In the genomic region with DNA sequence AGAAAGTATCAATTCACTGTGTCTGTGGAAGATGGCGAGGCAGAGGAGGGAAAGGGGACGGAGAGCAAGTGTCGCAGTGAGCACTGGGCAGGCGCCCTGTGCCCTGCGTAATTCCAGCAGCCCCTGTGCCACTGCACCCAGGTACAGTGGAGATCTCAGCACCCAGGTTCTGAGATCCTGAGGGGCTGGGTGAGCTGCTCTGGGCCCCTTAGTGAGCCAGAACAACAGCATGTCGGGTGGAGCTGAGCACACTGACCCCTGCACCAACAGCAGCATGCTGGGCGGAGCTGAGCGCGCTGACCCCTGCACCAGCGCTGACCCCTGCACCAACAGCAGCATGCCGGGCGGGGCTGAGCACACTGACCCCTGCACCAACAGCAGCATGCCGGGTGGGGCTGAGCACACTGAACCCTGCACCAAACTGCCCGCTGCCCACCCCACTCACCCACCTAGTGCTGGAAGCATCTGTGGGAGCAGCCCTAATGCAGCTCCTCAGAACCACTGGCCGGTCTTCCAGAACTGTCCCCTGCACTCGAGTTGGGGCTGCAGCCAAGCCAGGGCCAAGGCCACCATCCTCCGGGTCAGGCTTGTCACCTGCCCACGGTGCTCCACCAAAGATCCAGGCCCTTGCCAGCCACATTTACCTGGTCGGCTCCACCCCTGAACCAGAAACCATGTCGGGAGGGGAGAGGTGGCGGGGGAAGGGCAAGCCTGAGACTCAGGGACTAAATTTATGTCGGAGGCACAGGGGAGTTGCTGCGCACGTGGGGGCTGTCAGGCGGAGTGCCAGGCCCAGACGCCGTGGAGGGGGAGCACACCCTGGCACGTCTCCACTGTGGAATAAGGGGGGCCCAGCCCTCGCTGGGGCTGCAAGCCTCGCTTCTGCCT, we compare ENCODE assay signal across 10 cellular contexts.
DNase-seq lines count a peak whose midpoint lies in the region; ATAC-seq, FAIRE-seq and TF ChIP-seq lines count a peak whose summit lies in the region.
"Had no signal": no experiment of that assay in that cellular context is flagged by ENCODE, and none has a peak within 500 bp of the region (broad histone marks: within the 10 kb centered on the region; RNA-seq: fewer than 3 reads in every experiment).

No MANE protein-coding gene starts in this region.

- BruUV-seq in HepG2 (replicated peaks; lab: Mats Ljungman, UMichigan) = no TSS peak

- H3K4me1 ChIP-seq in astrocyte (ENCODE audit: insufficient read depth, low read length) (peaks cover 23% of the 10 kb centered on the region), HepG2 (ENCODE audit: insufficient read depth, low read length) (peaks cover 73% of the 10 kb centered on the region), smooth muscle cell (ENCODE audit: low read depth) (peaks cover 22% of the 10 kb centered on the region)

- WGBS in HepG2 (ENCODE audit: low lambda C conversion rate) = 57% methylated on average over 5 of the region's 30 CpGs
- 85% methylated on average over 26 of the region's 30 CpGs for WGBS in smooth muscle cell (ENCODE audit: low lambda C conversion rate)

- POLR2A ChIA-PET in HepG2 (lab: Yijun Ruan, JAX) = interaction anchor here (0.8 kb wide), 1 partner anchor 8 kb away, joined by 3 read pairs; no protein-coding TSS in a partner anchor

- H3K4me3 ChIP-seq in H7 (ENCODE audit: insufficient read depth, low read depth, low read length) = no peak overlapping the region
- H3K4me3 ChIP-seq in astrocyte (ENCODE audit: insufficient read depth, low read depth, low read length) = no peak overlapping the region
- H3K4me3 ChIP-seq in HepG2 (replicated peaks in 1 of 3; ENCODE audit: insufficient read depth in 1 of 3, low read depth in 2 of 3, low read length in 3 of 3) = peak overlapping the region; percentile 14 to 66 (median 36); a peak in 5 of 6 replicates
- H3K4me3 ChIP-seq in smooth muscle cell = no peak overlapping the region
- H3K4me3 ChIP-seq: PC-9 had no signal

- H3K27me3 ChIP-seq in H7 (ENCODE audit: control insufficient read depth, insufficient read depth, low read length) (no peaks in the 10 kb centered on the region), astrocyte (ENCODE audit: insufficient read depth, low read length) (no peaks in the 10 kb centered on the region), HepG2 (ENCODE audit: control insufficient read depth in 1 of 2, insufficient read depth in 2 of 2, low read length in 2 of 2) (no peaks in the 10 kb centered on the region; a peak in 2 of 5 replicates), smooth muscle cell (ENCODE audit: low read depth) (no peaks in the 10 kb centered on the region)

- H3K9me3 ChIP-seq in astrocyte (ENCODE audit: insufficient read depth, low read depth, low read length) (no peaks in the 10 kb centered on the region), HepG2 (ENCODE audit: low read length) (no peaks in the 10 kb centered on the region), smooth muscle cell (replicated peaks; ENCODE audit: low read depth) (no peaks in the 10 kb centered on the region)

- no peaks in the 10 kb centered on the region for H3K9me3 Mint-ChIP-seq in astrocyte (ENCODE audit: unreplicated experiment)
- H3K9me3 Mint-ChIP-seq: T-helper 2 cell treated with Interferon-gamma antibody and Interleukin-4, amounts not matched to agents 5 μg/mL and 100 μg/mL, for 36 hours had no signal

- no peak for TF ChIP-seq RAD21 in HepG2 (CRISPR knock-in tag; IDR thresholded peaks at IDR 0.05)

- H3K4me2 ChIP-seq in astrocyte (ENCODE audit: low read length) (peak overlapping the region; percentile 79), HepG2 (ENCODE audit: low read depth, low read length) (peak overlapping the region; percentile 75), smooth muscle cell (peak overlapping the region; percentile 55)
- H3K4me2 ChIP-seq: PC-9 had no signal

- FAIRE-seq in astrocyte (lab: Jason Lieb, UNC) (no peak), HepG2 (lab: Jason Lieb, UNC) (peak; percentile 71)

- no peaks in the 10 kb centered on the region for H3K79me2 ChIP-seq in astrocyte (ENCODE audit: insufficient read depth, low read length)
- no peaks in the 10 kb centered on the region for H3K79me2 ChIP-seq in HepG2 (ENCODE audit: insufficient read depth, low read length)
- no peaks in the 10 kb centered on the region for H3K79me2 ChIP-seq in smooth muscle cell (ENCODE audit: low read depth)

- H3F3A ChIP-seq in smooth muscle cell (ENCODE audit: low read depth) = peaks cover 9% of the 10 kb centered on the region

- H3K27me3 Mint-ChIP-seq in astrocyte (ENCODE audit: low read depth, unreplicated experiment) = peaks cover 14% of the 10 kb centered on the region

- H3K27ac ChIP-seq in astrocyte (ENCODE audit: low read depth, low read length) (peak overlapping the region; percentile 87), HepG2 (ENCODE audit: extremely low read length, insufficient read depth, low read length) (peak overlapping the region; percentile 78), smooth muscle cell (ENCODE audit: low read depth) (peak overlapping the region; percentile 73)
- H3K27ac ChIP-seq: PC-9 had no signal

- in situ Hi-C loops in HepG2 (cut with HindIII; ENCODE audit: extremely low pct_ligation_motif_present, low pct_unique_long_range_greater_than_20kb) = loop anchor here (5.0 kb wide), 1 partner anchor 98 kb away; no protein-coding TSS in a partner anchor

- DNase-seq in H7 (peak; percentile 78), astrocyte (ENCODE audit: low read depth) (no peak), HepG2 (ENCODE audit: low spot score) (peak; percentile 41), smooth muscle cell (lab: John Stamatoyannopoulos, UW; ENCODE audit: unreplicated experiment) (no peak)
- no peak for DNase-seq in stimulated activated CD4-positive, alpha-beta T cell treated with anti-CD3 and anti-CD28 coated beads, Interleukin-2, amount 100 ng/mL, for 48 hours
- DNase-seq: PC-9 had no signal

- no peaks in the 10 kb centered on the region for H3K4me1 Mint-ChIP-seq in astrocyte (ENCODE audit: low read depth, unreplicated experiment)

- no peak overlapping the region for H3K27ac Mint-ChIP-seq in astrocyte (ENCODE audit: unreplicated experiment)
- H3K27ac Mint-ChIP-seq: T-helper 2 cell treated with Interferon-gamma antibody and Interleukin-4, amounts not matched to agents 5 μg/mL and 100 μg/mL, for 36 hours had no signal

- H3K4me3 Mint-ChIP-seq in astrocyte (ENCODE audit: unreplicated experiment) = no peak overlapping the region
- H3K4me3 Mint-ChIP-seq: T-helper 2 cell treated with Interferon-gamma antibody and Interleukin-4, amounts not matched to agents 5 μg/mL and 100 μg/mL, for 36 hours had no signal

- ATAC-seq in HepG2 (peak; percentile 85), GM21723 (IDR thresholded peaks at IDR 0.05; ENCODE audit: unreplicated experiment) (no peak), GM21381 (IDR thresholded peaks at IDR 0.05; ENCODE audit: unreplicated experiment) (no peak), HG03342 (IDR thresholded peaks at IDR 0.05; ENCODE audit: unreplicated experiment) (no peak)

- peak in 1 of 2 experiments; percentile 46; a peak in 1 of 4 replicates for TF ChIP-seq EP300 in HepG2 (IDR thresholded peaks at IDR 0.05; ENCODE audit: low read depth in 2 of 2, low read length in 2 of 2)
- peak; percentile 37; the same call in 1 of the 2 replicates for TF ChIP-seq EP300 in HepG2 (CRISPR knock-in tag; IDR thresholded peaks at IDR 0.05; ENCODE audit: borderline replicate concordance)

- CTCF ChIA-PET in HepG2 (lab: Yijun Ruan, JAX; ENCODE audit: low intra/inter-chr PET ratio, low total read pairs) = no interaction called here

- peaks cover 2% of the 10 kb centered on the region for H3K36me3 Mint-ChIP-seq in astrocyte (ENCODE audit: low read depth, unreplicated experiment)

- 0 out of 4 replicates have a peak, but pooled peaks of 1 of the 2 experiments have one; percentile 17 for TF ChIP-seq POLR2A in HepG2 (IDR thresholded peaks at IDR 0.05; ENCODE audit: insufficient read depth in 1 of 2, low read depth in 2 of 2, low read length in 2 of 2)

- H2AFZ ChIP-seq in astrocyte (ENCODE audit: low read depth, low read length) (peak overlapping the region; percentile 76), HepG2 (ENCODE audit: low read length) (no peak overlapping the region), smooth muscle cell (ENCODE audit: low read depth) (no peak overlapping the region)
- H2AFZ ChIP-seq: PC-9 had no signal

- no peak for TF ChIP-seq CTCF in astrocyte (IDR thresholded peaks at IDR 0.05; ENCODE audit: insufficient read depth, low read depth, low read length)
- TF ChIP-seq CTCF in HepG2 (CRISPR knock-in tag; IDR thresholded peaks at IDR 0.05) = peak; percentile 21; the same call in 1 of the 2 replicates
- no peak for TF ChIP-seq CTCF in smooth muscle cell (IDR thresholded peaks at IDR 0.05; ENCODE audit: borderline replicate concordance, insufficient read depth, poor library complexity, severe bottlenecking)

- intact Hi-C loops in HepG2 (cut with micrococcal nuclease; ENCODE audit: unreplicated experiment) = loop anchor here (10.0 kb wide), 1 partner anchor 100 kb away; no protein-coding TSS in a partner anchor

- no peaks in the 10 kb centered on the region for H4K20me1 ChIP-seq in astrocyte (ENCODE audit: insufficient read depth, low read length)
- H4K20me1 ChIP-seq in HepG2 (ENCODE audit: insufficient read depth, low read length) = no peaks in the 10 kb centered on the region
- H4K20me1 ChIP-seq in smooth muscle cell (ENCODE audit: low read depth) = no peaks in the 10 kb centered on the region

- H3K36me3 ChIP-seq in H7 (replicated peaks; ENCODE audit: control insufficient read depth, insufficient read depth, low read length) (no peaks in the 10 kb centered on the region), astrocyte (ENCODE audit: insufficient read depth, low read length) (no peaks in the 10 kb centered on the region), HepG2 (replicated peaks in 1 of 2; ENCODE audit: control insufficient read depth in 1 of 2, insufficient read depth in 2 of 2, low read length in 2 of 2) (no peaks in the 10 kb centered on the region), smooth muscle cell (ENCODE audit: low read depth) (no peaks in the 10 kb centered on the region)

- H3K9ac ChIP-seq in astrocyte (ENCODE audit: low read length) (peak overlapping the region; percentile 75), HepG2 (ENCODE audit: insufficient read depth, low read depth, low read length) (peak overlapping the region; percentile 36), smooth muscle cell (ENCODE audit: low read depth) (no peak overlapping the region)

TF ChIP-seq in HepG2, 621 proteins besides CTCF, POLR2A, EP300 and RAD21 (continues in another document):
- peak; percentile 86 for TF ChIP-seq ZMAT3 (CRISPR knock-in tag; conservative IDR thresholded peaks at IDR 0.05)

Comparison
In these comparisons a context has a peak if more than half of its experiments do, and no peak if none do; other contexts are left out.
1. DNase-seq: peak in H7 (single experiment) and HepG2 (single experiment); none in astrocyte (single experiment), smooth muscle cell (single experiment) and stimulated activated CD4-positive, alpha-beta T cell treated with anti-CD3 and anti-CD28 coated beads, Interleukin-2, amount 100 ng/mL, for 48 hours (0 of 2).
2. H3K4me3 ChIP-seq: peak in HepG2 (3 of 3); none in H7 (single experiment), astrocyte (single experiment) and smooth muscle cell (single experiment).
3. Peak in every context shown above with its lines, with median percentiles within 50 percentile points of each other: H3K27ac ChIP-seq and H3K4me2 ChIP-seq.